Comparison of ENCODE assay signal across 8 cellular contexts in genomic region chr22:37229805-37230672, GRCh38.
A peak's percentile ranks its signal among the peaks of the same experiment; 100 is the strongest.
DNase-seq lines count a peak whose midpoint lies in the region; ATAC-seq and TF ChIP-seq lines count a peak whose summit lies in the region.

No MANE protein-coding gene starts in this region.

- no peaks in the 10 kb centered on the region for H3K9me3 Mint-ChIP-seq in memory B cell
- no peaks in the 10 kb centered on the region for H3K9me3 Mint-ChIP-seq in stimulated activated naive CD8-positive, alpha-beta T cell treated with anti-CD3 and anti-CD28 coated beads, Interleukin-15, amount 100 ng/mL, for 72 hours

- no peaks in the 10 kb centered on the region for H3K27me3 ChIP-seq in SU-DHL-6 (ENCODE audit: low read length)

- peak overlapping the region; percentile 68 for H3K9ac ChIP-seq in SU-DHL-6 (ENCODE audit: low read length)

- H3K4me1 Mint-ChIP-seq in memory B cell: peaks cover 83% of the 10 kb centered on the region
- H3K4me1 Mint-ChIP-seq in stimulated activated naive CD8-positive, alpha-beta T cell treated with anti-CD3 and anti-CD28 coated beads, Interleukin-15, amount 100 ng/mL, for 72 hours: peaks cover 95% of the 10 kb centered on the region

- H3K9me2 ChIP-seq in SU-DHL-6 (replicated peaks; ENCODE audit: insufficient read depth, low read length): no peaks in the 10 kb centered on the region

- peaks cover 7% of the 10 kb centered on the region; the same call in 1 of the 2 replicates for H3K79me2 ChIP-seq in SU-DHL-6 (ENCODE audit: insufficient read depth, low read length)

- no peak overlapping the region for H2AFZ ChIP-seq in SU-DHL-6 (ENCODE audit: low read depth, low read length, severe bottlenecking)

- H3K36me3 ChIP-seq in SU-DHL-6 (ENCODE audit: low read length): 0 out of 2 replicates have a peak, but pooled peaks cover 3% of the 10 kb centered on the region

- peak overlapping the region; percentile 54 for H3K4me2 ChIP-seq in SU-DHL-6 (ENCODE audit: low read depth, low read length, poor library complexity, severe bottlenecking)

- peak; percentile 55 for ATAC-seq in HG03045 (IDR thresholded peaks at IDR 0.05; ENCODE audit: unreplicated experiment)
- ATAC-seq in memory B cell (ENCODE audit: low read depth): peak; percentile 84
- peak; percentile 86 for ATAC-seq in stimulated activated naive CD8-positive, alpha-beta T cell treated with anti-CD3 and anti-CD28 coated beads, Interleukin-15, amount 100 ng/mL, for 72 hours

- H3K9me3 ChIP-seq in SU-DHL-6 (ENCODE audit: insufficient read depth, low read length): no peaks in the 10 kb centered on the region

- peak overlapping the region; percentile 88 for H3K27ac ChIP-seq in SU-DHL-6 (ENCODE audit: low read depth, low read length)

- H3K27me3 Mint-ChIP-seq in memory B cell: no peaks in the 10 kb centered on the region
- H3K27me3 Mint-ChIP-seq in stimulated activated naive CD8-positive, alpha-beta T cell treated with anti-CD3 and anti-CD28 coated beads, Interleukin-15, amount 100 ng/mL, for 72 hours: no peaks in the 10 kb centered on the region

- peak overlapping the region; percentile 85 for H3K27ac Mint-ChIP-seq in memory B cell
- peak overlapping the region; percentile 97 to 98 for H3K27ac Mint-ChIP-seq in stimulated activated naive CD8-positive, alpha-beta T cell treated with anti-CD3 and anti-CD28 coated beads, Interleukin-15, amount 100 ng/mL, for 72 hours

- peaks cover 39% of the 10 kb centered on the region for H3K36me3 Mint-ChIP-seq in memory B cell

- peak; percentile 37 for DNase-seq in GM04503 (ENCODE audit: low read depth)
- DNase-seq in activated naive CD4-positive, alpha-beta T cell treated with anti-CD3 and anti-CD28 coated beads, Interleukin-2, amount 50 U/mL, for 16 hours: peak; percentile 89
- peak in 1 of 2 donors; percentile 61 for DNase-seq in memory B cell (ENCODE audit: low spot score in 2 of 2)
- peak; percentile 85 to 89 for DNase-seq in stimulated activated naive CD8-positive, alpha-beta T cell treated with anti-CD3 and anti-CD28 coated beads, Interleukin-15, amount 100 ng/mL, for 72 hours
- no peak for DNase-seq in globus pallidus (ENCODE audit: low spot score)
- no peak for DNase-seq in SHP77 (lab: John Stamatoyannopoulos, UW)

- TF ChIP-seq CTCF in SU-DHL-6 (IDR thresholded peaks at IDR 0.05; ENCODE audit: insufficient read depth, low read length, poor library complexity, severe bottlenecking): no peak

- no peaks in the 10 kb centered on the region for H4K20me1 ChIP-seq in SU-DHL-6 (ENCODE audit: low read depth, low read length)

- peaks cover 7% of the 10 kb centered on the region for H3F3A ChIP-seq in SU-DHL-6 (ENCODE audit: insufficient read depth)

- peak overlapping the region; percentile 68 for H3K4me3 Mint-ChIP-seq in memory B cell
- H3K4me3 Mint-ChIP-seq in stimulated activated naive CD8-positive, alpha-beta T cell treated with anti-CD3 and anti-CD28 coated beads, Interleukin-15, amount 100 ng/mL, for 72 hours: peak overlapping the region; percentile 71 to 76

- no peak overlapping the region for H3K4me3 ChIP-seq in SU-DHL-6 (ENCODE audit: insufficient read depth, low read length, poor library complexity, severe bottlenecking)

Comparison
In these comparisons a context has a peak if more than half of its experiments do, and no peak if none do; other contexts are left out.
1. DNase-seq: peak in GM04503 (single experiment), activated naive CD4-positive, alpha-beta T cell treated with anti-CD3 and anti-CD28 coated beads, Interleukin-2, amount 50 U/mL, for 16 hours (single experiment) and stimulated activated naive CD8-positive, alpha-beta T cell treated with anti-CD3 and anti-CD28 coated beads, Interleukin-15, amount 100 ng/mL, for 72 hours (2 of 2); none in globus pallidus (single experiment) and SHP77 (0 of 2).
2. Peak in every context shown above with its lines, with median percentiles within 50 percentile points of each other: ATAC-seq.